In genomic region chr2:113198048-113198789, GRCh38 we compare ENCODE assay signal across 8 cellular contexts. TPM values are rescaled to one million over a fixed set of nuclear protein-coding genes. Genes with fewer than 3 reads are reported as not detected.
DNase-seq lines count a peak whose midpoint lies in the region; ATAC-seq, FAIRE-seq and TF ChIP-seq lines count a peak whose summit lies in the region.

No MANE protein-coding gene starts in this region.

- no peaks in the 10 kb centered on the region for H3K36me3 Mint-ChIP-seq in osteocyte (ENCODE audit: unreplicated experiment)
- peaks cover 13 to 26% of the 10 kb centered on the region in 2 donors for H3K36me3 Mint-ChIP-seq in activated T-cell treated with anti-CD3 and anti-CD28 coated beads, Interleukin-2, amount 50 U/mL, for 72 hours (ENCODE audit: insufficient read depth in 2 of 2)

- H3K4me3 ChIP-seq in BE2C (ENCODE audit: low read depth, low read length) = peak overlapping the region; percentile 57
- peak overlapping the region; percentile 61 for H3K4me3 ChIP-seq in NT2/D1 (ENCODE audit: insufficient read length, low read depth)
- peak overlapping the region; percentile 59 for H3K4me3 ChIP-seq in fibroblast of mammary gland (ENCODE audit: control insufficient read depth, low read depth, low read length)

- peak overlapping the region; percentile 80 for H3K4me3 Mint-ChIP-seq in osteocyte (ENCODE audit: unreplicated experiment)
- H3K4me3 Mint-ChIP-seq in activated T-cell treated with anti-CD3 and anti-CD28 coated beads, Interleukin-2, amount 50 U/mL, for 72 hours = no peak overlapping the region

- H3K4me1 Mint-ChIP-seq in osteocyte (ENCODE audit: unreplicated experiment) = peaks cover 21% of the 10 kb centered on the region
- peaks cover 17% of the 10 kb centered on the region for H3K4me1 Mint-ChIP-seq in activated T-cell treated with anti-CD3 and anti-CD28 coated beads, Interleukin-2, amount 50 U/mL, for 72 hours (ENCODE audit: low read depth)

- intact Hi-C loops in sciatic nerve (cut with DNase I) = no loop called here

- H3K9me3 ChIP-seq in BE2C (no peaks in the 10 kb centered on the region), NT2/D1 (ENCODE audit: insufficient read depth, low read length) (no peaks in the 10 kb centered on the region)

- H3K27me3 ChIP-seq in BE2C = no peaks in the 10 kb centered on the region
- peaks cover 24% of the 10 kb centered on the region for H3K27me3 ChIP-seq in NT2/D1 (ENCODE audit: insufficient read depth, insufficient read length)

- H3K27me3 Mint-ChIP-seq in osteocyte (ENCODE audit: unreplicated experiment) = no peaks in the 10 kb centered on the region
- H3K27me3 Mint-ChIP-seq in activated T-cell treated with anti-CD3 and anti-CD28 coated beads, Interleukin-2, amount 50 U/mL, for 72 hours (ENCODE audit: low read depth) = no peaks in the 10 kb centered on the region

- ATAC-seq in GM21515 (IDR thresholded peaks at IDR 0.05; ENCODE audit: unreplicated experiment) (no peak), sciatic nerve (no peak)
- ATAC-seq in activated T-cell treated with anti-CD3 and anti-CD28 coated beads, Interleukin-2, amount 50 U/mL, for 72 hours (replicated peaks in 1 of 2) = no peak

- H3K36me3 ChIP-seq in BE2C (no peaks in the 10 kb centered on the region), NT2/D1 (ENCODE audit: insufficient read depth, insufficient read length, low read length) (no peaks in the 10 kb centered on the region)

- H3K9me3 Mint-ChIP-seq in osteocyte (ENCODE audit: unreplicated experiment) = no peaks in the 10 kb centered on the region
- H3K9me3 Mint-ChIP-seq in activated T-cell treated with anti-CD3 and anti-CD28 coated beads, Interleukin-2, amount 50 U/mL, for 72 hours = no peaks in the 10 kb centered on the region

- no peak for DNase-seq in BE2C
- DNase-seq in NT2/D1 (ENCODE audit: low read depth, low spot score) = no peak
- no peak for DNase-seq in fibroblast of mammary gland (ENCODE audit: low read depth)
- DNase-seq in osteocyte (ENCODE audit: extremely low spot score, unreplicated experiment) = no peak
- no peak for DNase-seq in sciatic nerve (ENCODE audit: low spot score)
- DNase-seq in activated T-cell treated with anti-CD3 and anti-CD28 coated beads, Interleukin-2, amount 50 U/mL, for 72 hours = no peak
- DNase-seq in urothelium cell line (ENCODE audit: low spot score) = no peak

- TF ChIP-seq CTCF in BE2C (IDR thresholded peaks at IDR 0.05; ENCODE audit: low read depth, low read length) (no peak), fibroblast of mammary gland (conservative IDR thresholded peaks at IDR 0.05; ENCODE audit: control insufficient read depth, insufficient read depth, low read depth, low read length) (no peak), osteocyte (IDR thresholded peaks at IDR 0.05) (no peak)

- no peak for FAIRE-seq in urothelium cell line (lab: Jason Lieb, UNC)

- H3K27ac Mint-ChIP-seq in osteocyte (ENCODE audit: unreplicated experiment) = no peak overlapping the region
- no peak overlapping the region for H3K27ac Mint-ChIP-seq in activated T-cell treated with anti-CD3 and anti-CD28 coated beads, Interleukin-2, amount 50 U/mL, for 72 hours

- H3K9ac ChIP-seq in NT2/D1 (ENCODE audit: insufficient read length, low read depth) = peak overlapping the region; percentile 79

- no peaks in the 10 kb centered on the region for H3K4me1 ChIP-seq in BE2C
- H3K4me1 ChIP-seq in NT2/D1 (ENCODE audit: insufficient read depth, insufficient read length) = no peaks in the 10 kb centered on the region

RNA-seq across cellular contexts. Expression of gene PSD4, which starts 24.4 kb away (rescaled TPM):
- 0.26 TPM for polyA plus RNA-seq in BE2C (2012; ENCODE audit: insufficient read depth, insufficient read length, low read depth)
- total RNA-seq in osteocyte (6.3 and 8.9 TPM in 2 replicates), sciatic nerve (20.3 TPM)
- total RNA-seq in activated T-cell treated with anti-CD3 and anti-CD28 coated beads, Interleukin-2, amount 50 U/mL, for 72 hours = 100 to 1,000 TPM; 174 to 200 TPM
